1 cellular context compared by ENCODE assay signal in the genomic region with DNA sequence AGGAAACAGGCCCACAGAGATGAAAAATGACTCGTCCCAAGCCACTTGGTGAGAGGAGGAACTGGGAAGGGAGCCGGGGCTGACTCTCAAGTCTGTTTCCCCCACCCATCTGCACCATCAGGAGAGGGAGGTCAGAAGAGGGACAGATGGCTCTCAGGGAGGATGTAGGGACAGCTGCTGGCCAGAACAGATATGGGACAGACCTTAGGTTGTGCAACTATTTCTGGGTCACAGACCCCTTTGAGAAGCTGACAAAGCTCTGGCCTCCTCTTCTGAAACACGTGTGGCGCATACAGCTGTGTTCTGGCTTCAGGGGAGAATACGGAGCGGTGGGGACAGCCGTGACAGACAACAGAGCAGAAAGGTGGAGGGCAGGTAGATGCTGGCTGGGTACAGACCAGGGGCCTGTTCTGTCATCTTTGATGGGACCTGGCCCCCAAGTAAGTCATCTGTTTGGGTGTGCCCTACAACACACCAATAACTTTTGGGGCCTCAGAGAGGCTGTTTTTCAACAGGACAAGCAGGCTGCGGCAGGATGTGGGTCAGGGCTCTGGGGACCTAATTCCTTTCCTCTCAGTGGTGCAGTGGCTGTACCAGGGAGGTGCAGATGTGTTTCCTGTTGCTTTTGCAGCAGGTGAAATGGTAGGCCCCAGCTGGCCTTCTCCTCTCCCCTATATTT.
TF ChIP-seq lines count a peak whose summit lies in the region.

No MANE protein-coding gene starts in this region.

TF ChIP-seq in GM23338, 12 proteins besides CTCF, POLR2A, EP300 and RAD21 (continued from another document):
- TF ChIP-seq, protein P1, sequence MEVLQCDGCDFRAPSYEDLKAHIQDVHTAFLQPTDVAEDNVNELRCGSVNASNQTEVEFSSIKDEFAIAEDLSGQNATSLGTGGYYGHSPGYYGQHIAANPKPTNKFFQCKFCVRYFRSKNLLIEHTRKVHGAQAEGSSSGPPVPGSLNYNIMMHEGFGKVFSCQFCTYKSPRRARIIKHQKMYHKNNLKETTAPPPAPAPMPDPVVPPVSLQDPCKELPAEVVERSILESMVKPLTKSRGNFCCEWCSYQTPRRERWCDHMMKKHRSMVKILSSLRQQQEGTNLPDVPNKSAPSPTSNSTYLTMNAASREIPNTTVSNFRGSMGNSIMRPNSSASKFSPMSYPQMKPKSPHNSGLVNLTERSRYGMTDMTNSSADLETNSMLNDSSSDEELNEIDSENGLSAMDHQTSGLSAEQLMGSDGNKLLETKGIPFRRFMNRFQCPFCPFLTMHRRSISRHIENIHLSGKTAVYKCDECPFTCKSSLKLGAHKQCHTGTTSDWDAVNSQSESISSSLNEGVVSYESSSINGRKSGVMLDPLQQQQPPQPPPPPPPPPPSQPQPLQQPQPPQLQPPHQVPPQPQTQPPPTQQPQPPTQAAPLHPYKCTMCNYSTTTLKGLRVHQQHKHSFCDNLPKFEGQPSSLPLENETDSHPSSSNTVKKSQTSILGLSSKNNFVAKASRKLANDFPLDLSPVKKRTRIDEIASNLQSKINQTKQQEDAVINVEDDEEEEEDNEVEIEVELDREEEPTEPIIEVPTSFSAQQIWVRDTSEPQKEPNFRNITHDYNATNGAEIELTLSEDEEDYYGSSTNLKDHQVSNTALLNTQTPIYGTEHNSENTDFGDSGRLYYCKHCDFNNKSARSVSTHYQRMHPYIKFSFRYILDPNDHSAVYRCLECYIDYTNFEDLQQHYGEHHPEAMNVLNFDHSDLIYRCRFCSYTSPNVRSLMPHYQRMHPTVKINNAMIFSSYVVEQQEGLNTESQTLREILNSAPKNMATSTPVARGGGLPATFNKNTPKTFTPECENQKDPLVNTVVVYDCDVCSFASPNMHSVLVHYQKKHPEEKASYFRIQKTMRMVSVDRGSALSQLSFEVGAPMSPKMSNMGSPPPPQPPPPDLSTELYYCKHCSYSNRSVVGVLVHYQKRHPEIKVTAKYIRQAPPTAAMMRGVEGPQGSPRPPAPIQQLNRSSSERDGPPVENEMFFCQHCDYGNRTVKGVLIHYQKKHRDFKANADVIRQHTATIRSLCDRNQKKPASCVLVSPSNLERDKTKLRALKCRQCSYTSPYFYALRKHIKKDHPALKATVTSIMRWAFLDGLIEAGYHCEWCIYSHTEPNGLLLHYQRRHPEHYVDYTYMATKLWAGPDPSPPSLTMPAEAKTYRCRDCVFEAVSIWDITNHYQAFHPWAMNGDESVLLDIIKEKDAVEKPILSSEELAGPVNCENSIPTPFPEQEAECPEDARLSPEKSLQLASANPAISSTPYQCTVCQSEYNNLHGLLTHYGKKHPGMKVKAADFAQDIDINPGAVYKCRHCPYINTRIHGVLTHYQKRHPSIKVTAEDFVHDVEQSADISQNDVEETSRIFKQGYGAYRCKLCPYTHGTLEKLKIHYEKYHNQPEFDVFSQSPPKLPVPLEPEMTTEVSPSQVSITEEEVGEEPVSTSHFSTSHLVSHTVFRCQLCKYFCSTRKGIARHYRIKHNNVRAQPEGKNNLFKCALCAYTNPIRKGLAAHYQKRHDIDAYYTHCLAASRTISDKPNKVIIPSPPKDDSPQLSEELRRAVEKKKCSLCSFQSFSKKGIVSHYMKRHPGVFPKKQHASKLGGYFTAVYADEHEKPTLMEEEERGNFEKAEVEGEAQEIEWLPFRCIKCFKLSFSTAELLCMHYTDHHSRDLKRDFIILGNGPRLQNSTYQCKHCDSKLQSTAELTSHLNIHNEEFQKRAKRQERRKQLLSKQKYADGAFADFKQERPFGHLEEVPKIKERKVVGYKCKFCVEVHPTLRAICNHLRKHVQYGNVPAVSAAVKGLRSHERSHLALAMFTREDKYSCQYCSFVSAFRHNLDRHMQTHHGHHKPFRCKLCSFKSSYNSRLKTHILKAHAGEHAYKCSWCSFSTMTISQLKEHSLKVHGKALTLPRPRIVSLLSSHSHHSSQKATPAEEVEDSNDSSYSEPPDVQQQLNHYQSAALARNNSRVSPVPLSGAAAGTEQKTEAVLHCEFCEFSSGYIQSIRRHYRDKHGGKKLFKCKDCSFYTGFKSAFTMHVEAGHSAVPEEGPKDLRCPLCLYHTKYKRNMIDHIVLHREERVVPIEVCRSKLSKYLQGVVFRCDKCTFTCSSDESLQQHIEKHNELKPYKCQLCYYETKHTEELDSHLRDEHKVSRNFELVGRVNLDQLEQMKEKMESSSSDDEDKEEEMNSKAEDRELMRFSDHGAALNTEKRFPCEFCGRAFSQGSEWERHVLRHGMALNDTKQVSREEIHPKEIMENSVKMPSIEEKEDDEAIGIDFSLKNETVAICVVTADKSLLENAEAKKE (CRISPR knock-in tag; IDR thresholded peaks at IDR 0.05) = no peak
- TF ChIP-seq EZH2 (IDR thresholded peaks at IDR 0.05; ENCODE audit: low read depth, unreplicated experiment) (no peak), NANOG (IDR thresholded peaks at IDR 0.05; ENCODE audit: borderline replicate concordance) (no peak), CREB1 (CRISPR knock-in tag; IDR thresholded peaks at IDR 0.05; ENCODE audit: low read depth) (no peak), JUNB (IDR thresholded peaks at IDR 0.05; ENCODE audit: unreplicated experiment) (no peak)
